Comparison of ENCODE assay signal across 1 cellular context in the genomic region with DNA sequence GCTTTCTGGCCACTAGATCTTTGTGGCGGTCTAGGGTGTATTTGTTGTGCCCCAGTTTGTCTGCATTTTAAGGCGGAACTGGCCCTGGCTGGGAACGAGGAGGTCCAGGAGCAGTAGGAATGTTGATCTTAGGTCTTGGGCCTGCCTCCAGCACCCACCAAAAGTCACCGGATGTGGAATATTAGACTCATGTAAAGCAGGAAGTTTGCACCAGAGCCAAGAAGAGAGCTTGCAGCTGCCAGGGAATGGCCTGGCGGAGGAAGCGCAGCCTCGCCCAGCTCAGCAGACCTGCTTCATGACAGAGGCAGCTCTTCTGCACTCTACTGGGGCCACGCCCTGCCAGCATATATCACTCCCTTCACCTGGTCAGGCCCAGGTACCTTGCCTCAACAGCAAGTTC.
A peak's percentile ranks its signal among the peaks of the same experiment; 100 is the strongest.
TF ChIP-seq lines count a peak whose summit lies in the region.

No MANE protein-coding gene starts in this region.

TF ChIP-seq in GM12878, 131 proteins besides CTCF, POLR2A, EP300 and RAD21:
- TF ChIP-seq, protein P1, sequence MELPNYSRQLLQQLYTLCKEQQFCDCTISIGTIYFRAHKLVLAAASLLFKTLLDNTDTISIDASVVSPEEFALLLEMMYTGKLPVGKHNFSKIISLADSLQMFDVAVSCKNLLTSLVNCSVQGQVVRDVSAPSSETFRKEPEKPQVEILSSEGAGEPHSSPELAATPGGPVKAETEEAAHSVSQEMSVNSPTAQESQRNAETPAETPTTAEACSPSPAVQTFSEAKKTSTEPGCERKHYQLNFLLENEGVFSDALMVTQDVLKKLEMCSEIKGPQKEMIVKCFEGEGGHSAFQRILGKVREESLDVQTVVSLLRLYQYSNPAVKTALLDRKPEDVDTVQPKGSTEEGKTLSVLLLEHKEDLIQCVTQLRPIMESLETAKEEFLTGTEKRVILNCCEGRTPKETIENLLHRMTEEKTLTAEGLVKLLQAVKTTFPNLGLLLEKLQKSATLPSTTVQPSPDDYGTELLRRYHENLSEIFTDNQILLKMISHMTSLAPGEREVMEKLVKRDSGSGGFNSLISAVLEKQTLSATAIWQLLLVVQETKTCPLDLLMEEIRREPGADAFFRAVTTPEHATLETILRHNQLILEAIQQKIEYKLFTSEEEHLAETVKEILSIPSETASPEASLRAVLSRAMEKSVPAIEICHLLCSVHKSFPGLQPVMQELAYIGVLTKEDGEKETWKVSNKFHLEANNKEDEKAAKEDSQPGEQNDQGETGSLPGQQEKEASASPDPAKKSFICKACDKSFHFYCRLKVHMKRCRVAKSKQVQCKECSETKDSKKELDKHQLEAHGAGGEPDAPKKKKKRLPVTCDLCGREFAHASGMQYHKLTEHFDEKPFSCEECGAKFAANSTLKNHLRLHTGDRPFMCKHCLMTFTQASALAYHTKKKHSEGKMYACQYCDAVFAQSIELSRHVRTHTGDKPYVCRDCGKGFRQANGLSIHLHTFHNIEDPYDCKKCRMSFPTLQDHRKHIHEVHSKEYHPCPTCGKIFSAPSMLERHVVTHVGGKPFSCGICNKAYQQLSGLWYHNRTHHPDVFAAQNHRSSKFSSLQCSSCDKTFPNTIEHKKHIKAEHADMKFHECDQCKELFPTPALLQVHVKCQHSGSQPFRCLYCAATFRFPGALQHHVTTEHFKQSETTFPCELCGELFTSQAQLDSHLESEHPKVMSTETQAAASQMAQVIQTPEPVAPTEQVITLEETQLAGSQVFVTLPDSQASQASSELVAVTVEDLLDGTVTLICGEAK (IDR thresholded peaks at IDR 0.05; ENCODE audit: borderline replicate concordance) = no peak
- TF ChIP-seq, protein P2, sequence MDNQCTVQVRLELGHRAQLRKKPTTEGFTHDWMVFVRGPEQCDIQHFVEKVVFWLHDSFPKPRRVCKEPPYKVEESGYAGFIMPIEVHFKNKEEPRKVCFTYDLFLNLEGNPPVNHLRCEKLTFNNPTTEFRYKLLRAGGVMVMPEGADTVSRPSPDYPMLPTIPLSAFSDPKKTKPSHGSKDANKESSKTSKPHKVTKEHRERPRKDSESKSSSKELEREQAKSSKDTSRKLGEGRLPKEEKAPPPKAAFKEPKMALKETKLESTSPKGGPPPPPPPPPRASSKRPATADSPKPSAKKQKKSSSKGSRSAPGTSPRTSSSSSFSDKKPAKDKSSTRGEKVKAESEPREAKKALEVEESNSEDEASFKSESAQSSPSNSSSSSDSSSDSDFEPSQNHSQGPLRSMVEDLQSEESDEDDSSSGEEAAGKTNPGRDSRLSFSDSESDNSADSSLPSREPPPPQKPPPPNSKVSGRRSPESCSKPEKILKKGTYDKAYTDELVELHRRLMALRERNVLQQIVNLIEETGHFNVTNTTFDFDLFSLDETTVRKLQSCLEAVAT (IDR thresholded peaks at IDR 0.05) = no peak
- TF ChIP-seq, protein P3, sequence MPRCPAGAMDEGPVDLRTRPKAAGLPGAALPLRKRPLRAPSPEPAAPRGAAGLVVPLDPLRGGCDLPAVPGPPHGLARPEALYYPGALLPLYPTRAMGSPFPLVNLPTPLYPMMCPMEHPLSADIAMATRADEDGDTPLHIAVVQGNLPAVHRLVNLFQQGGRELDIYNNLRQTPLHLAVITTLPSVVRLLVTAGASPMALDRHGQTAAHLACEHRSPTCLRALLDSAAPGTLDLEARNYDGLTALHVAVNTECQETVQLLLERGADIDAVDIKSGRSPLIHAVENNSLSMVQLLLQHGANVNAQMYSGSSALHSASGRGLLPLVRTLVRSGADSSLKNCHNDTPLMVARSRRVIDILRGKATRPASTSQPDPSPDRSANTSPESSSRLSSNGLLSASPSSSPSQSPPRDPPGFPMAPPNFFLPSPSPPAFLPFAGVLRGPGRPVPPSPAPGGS (IDR thresholded peaks at IDR 0.05; ENCODE audit: borderline replicate concordance, insufficient read depth, low read depth, low read length, poor library complexity, severe bottlenecking) = peak; percentile 23
